1 cellular context compared by ENCODE assay signal in genomic region chr14:77557391-77557790, GRCh38.
TF ChIP-seq lines count a peak whose summit lies in the region.

No MANE protein-coding gene starts in this region.

TF ChIP-seq in HepG2, 621 proteins besides CTCF, POLR2A, EP300 and RAD21:
- no peak for TF ChIP-seq ZNF598 (CRISPR knock-in tag; IDR thresholded peaks at IDR 0.05; ENCODE audit: borderline replicate concordance)
- no peak for TF ChIP-seq HDAC1 (CRISPR knock-in tag; IDR thresholded peaks at IDR 0.05)
- TF ChIP-seq ATAD3A (CRISPR knock-in tag; IDR thresholded peaks at IDR 0.05) = no peak
- TF ChIP-seq ZBTB21 (CRISPR knock-in tag; IDR thresholded peaks at IDR 0.05) = no peak
- no peak for TF ChIP-seq ZNF75D (CRISPR knock-in tag; IDR thresholded peaks at IDR 0.05; ENCODE audit: borderline replicate concordance)
